In genomic region chr3:102673271-102674115, GRCh38 we compare ENCODE assay signal across 8 cellular contexts.
DNase-seq lines count a peak whose midpoint lies in the region; ATAC-seq and TF ChIP-seq lines count a peak whose summit lies in the region.

No MANE protein-coding gene starts in this region.

- peak overlapping the region; percentile 76 for H3K4me3 Mint-ChIP-seq in neural progenitor cell

- H3K9me3 ChIP-seq in OCI-LY3 (ENCODE audit: insufficient read depth, low read length) (no peaks in the 10 kb centered on the region), neural progenitor cell (ENCODE audit: low read depth) (no peaks in the 10 kb centered on the region), thyroid gland (no peaks in the 10 kb centered on the region)

- H4K20me1 ChIP-seq in OCI-LY3 (ENCODE audit: insufficient read depth, low read length) (no peaks in the 10 kb centered on the region), neural progenitor cell (ENCODE audit: low read depth) (no peaks in the 10 kb centered on the region)

- H2AFZ ChIP-seq in OCI-LY3 (ENCODE audit: low read depth, low read length) (peak overlapping the region; percentile 71), neural progenitor cell (replicated peaks) (peak overlapping the region; percentile 83)

- H3F3A ChIP-seq in neural progenitor cell (ENCODE audit: low read depth) = peaks cover 11% of the 10 kb centered on the region

- H3K27ac ChIP-seq in OCI-LY3 (ENCODE audit: low read length) (no peak overlapping the region), neural progenitor cell (peak overlapping the region; percentile 85), thyroid gland (no peak overlapping the region)

- H3K27me3 Mint-ChIP-seq in neural progenitor cell (ENCODE audit: insufficient read depth, low read depth) = no peaks in the 10 kb centered on the region

- intact Hi-C loops in thyroid gland (cut with DNase I) = no loop called here

- TF ChIP-seq EP300 in Ishikawa (IDR thresholded peaks at IDR 0.05; ENCODE audit: borderline replicate concordance) = no peak

- H3K36me3 ChIP-seq in OCI-LY3 (replicated peaks; ENCODE audit: low read depth, low read length) = no peaks in the 10 kb centered on the region
- no peaks in the 10 kb centered on the region for H3K36me3 ChIP-seq in neural progenitor cell
- H3K36me3 ChIP-seq in thyroid gland = no peaks in the 10 kb centered on the region

- peaks cover 12% of the 10 kb centered on the region for H3K4me1 Mint-ChIP-seq in neural progenitor cell

- H3K9ac ChIP-seq in OCI-LY3 (ENCODE audit: low read length) (peak overlapping the region; percentile 21; the same call in 1 of the 2 replicates), neural progenitor cell (no peak overlapping the region)

- H3K9me3 Mint-ChIP-seq in neural progenitor cell = no peaks in the 10 kb centered on the region

- H3K4me1 ChIP-seq in OCI-LY3 (ENCODE audit: low read length) = peaks cover 4% of the 10 kb centered on the region; the same call in 1 of the 2 replicates
- H3K4me1 ChIP-seq in neural progenitor cell = peaks cover 20% of the 10 kb centered on the region
- H3K4me1 ChIP-seq in thyroid gland = no peaks in the 10 kb centered on the region

- peak overlapping the region; percentile 97 for H3K27ac Mint-ChIP-seq in neural progenitor cell

- H3K36me3 Mint-ChIP-seq in neural progenitor cell = no peaks in the 10 kb centered on the region

- H3K4me2 ChIP-seq in OCI-LY3 (ENCODE audit: low read length) = peak overlapping the region; percentile 91
- peak overlapping the region; percentile 75 for H3K4me2 ChIP-seq in neural progenitor cell

- H3K79me2 ChIP-seq in OCI-LY3 (ENCODE audit: low read length) = no peaks in the 10 kb centered on the region
- no peaks in the 10 kb centered on the region for H3K79me2 ChIP-seq in neural progenitor cell (ENCODE audit: low read depth)

- ATAC-seq in GM21717 (IDR thresholded peaks at IDR 0.05; ENCODE audit: unreplicated experiment) = peak; percentile 87

- no peaks in the 10 kb centered on the region for H3K27me3 ChIP-seq in OCI-LY3 (ENCODE audit: low read depth, low read length)
- H3K27me3 ChIP-seq in neural progenitor cell = no peaks in the 10 kb centered on the region
- H3K27me3 ChIP-seq in thyroid gland = no peaks in the 10 kb centered on the region

- TF ChIP-seq POLR2A in thyroid gland (IDR thresholded peaks at IDR 0.05) = no peak

- 14 to 17% methylated on average over 16 of the region's 16 CpGs for WGBS in thyroid gland, 2 donors

- TF ChIP-seq CTCF in OCI-LY3 (IDR thresholded peaks at IDR 0.05; ENCODE audit: low read depth, low read length) = peak; percentile 90
- TF ChIP-seq CTCF in fibroblast of mammary gland (conservative IDR thresholded peaks at IDR 0.05; ENCODE audit: control insufficient read depth, insufficient read depth, low read depth, low read length) = peak; percentile 79
- peak; percentile 93 for TF ChIP-seq CTCF in neural progenitor cell (IDR thresholded peaks at IDR 0.05)
- TF ChIP-seq CTCF in thyroid gland (IDR thresholded peaks at IDR 0.05) = peak; percentile 40 to 80 (median 76)

- TF ChIP-seq RAD21 in Ishikawa (IDR thresholded peaks at IDR 0.05; ENCODE audit: low read depth) = peak; percentile 91

- DNase-seq in DMS79 treated with DMSO at 0.1 percent for 48 hours (lab: John Stamatoyannopoulos, UW) (peak; percentile 65), fibroblast of mammary gland (ENCODE audit: low read depth) (peak; percentile 37), neural progenitor cell (ENCODE audit: low spot score) (peak; percentile 85), thyroid gland (peak; percentile 63 to 74)
- peak; percentile 52 for DNase-seq in activated T-cell treated with anti-CD3 and anti-CD28 coated beads, Interleukin-2, amount 50 U/mL, for 1 hour

- peak overlapping the region; percentile 72 for H3K4me3 ChIP-seq in OCI-LY3 (ENCODE audit: low read length)
- no peak overlapping the region for H3K4me3 ChIP-seq in fibroblast of mammary gland (ENCODE audit: control insufficient read depth, low read depth, low read length)
- peak overlapping the region; percentile 35 for H3K4me3 ChIP-seq in neural progenitor cell
- H3K4me3 ChIP-seq in thyroid gland (replicated peaks in 1 of 3) = peak overlapping the region in 1 of 3 donors; percentile 3

TF ChIP-seq in Ishikawa, 13 proteins besides CTCF, POLR2A, EP300 and RAD21:
- no peak for TF ChIP-seq ZBTB7A (IDR thresholded peaks at IDR 0.05; ENCODE audit: low read depth)
- TF ChIP-seq REST (IDR thresholded peaks at IDR 0.05; ENCODE audit: low read depth) = no peak
- no peak for TF ChIP-seq NFIC (IDR thresholded peaks at IDR 0.05)
